Comparison of ENCODE assay signal across 29 cellular contexts in the genomic region with DNA sequence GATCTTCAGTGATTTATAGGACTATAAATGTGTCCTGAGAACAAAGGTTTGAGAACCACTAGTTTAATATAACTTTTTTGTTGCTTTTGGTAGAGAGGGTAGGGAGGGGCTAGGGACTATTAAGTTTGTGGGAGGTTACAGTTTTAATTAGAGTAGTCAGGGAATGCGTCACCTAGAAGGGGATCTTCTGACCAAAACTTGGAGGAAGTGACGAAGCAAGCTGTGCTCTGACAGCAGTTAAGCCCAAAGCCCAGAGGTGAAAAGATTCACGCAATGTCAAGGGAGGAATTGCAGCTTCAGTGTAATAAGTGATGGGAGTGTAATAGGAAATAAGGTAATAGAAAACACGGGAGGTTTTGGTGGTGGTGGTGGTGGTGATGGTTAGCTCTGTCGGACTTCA. TPM values are rescaled to one million over a fixed set of nuclear protein-coding genes. Genes with fewer than 3 reads are reported as not detected.
"Had no signal": no experiment of that assay in that cellular context is flagged by ENCODE, and none has a peak within 500 bp of the region (broad histone marks: within the 10 kb centered on the region; RNA-seq: fewer than 3 reads in every experiment).

No MANE protein-coding gene starts in this region.

- H3K4me3 ChIP-seq: PC-9, Peyer's patch, SJCRH30 had no signal

- H3K9me3 ChIP-seq: Peyer's patch, SJCRH30 had no signal

- H3K36me3 ChIP-seq: Peyer's patch, SJCRH30 had no signal

- H3K4me1 ChIP-seq: Peyer's patch, SJCRH30 had no signal

- FAIRE-seq: HTR-8/SVneo had no signal

- H3K27me3 ChIP-seq: Peyer's patch had no signal

- H3K27ac ChIP-seq: PC-9, Peyer's patch, SJCRH30 had no signal

- H3K4me2 ChIP-seq: PC-9 had no signal

- ATAC-seq: Right ventricle myocardium inferior, SK-N-SH treated with all-trans-retinoic acid at 6 μM for 48 hours had no signal

- H2AFZ ChIP-seq: PC-9 had no signal

- DNase-seq: KBM-7, MV-4-11, NCI-H1092, NCI-H1105 treated with DMSO at 0.1 percent for 48 hours, NCI-H1417 treated with DMSO at 0.1 percent for 48 hours, NCI-H146, NCI-H1694 treated with DMSO at 0.1 percent for 48 hours, NCI-H1930, NCI-H2081, NCI-H2107, NCI-H2171, NCI-H226, NCI-H446, NCI-H510A, NCI-H524 treated with DMSO at 0.1 percent for 48 hours, NCI-H69, NCI-H774, OCI-M1, PC-9, Peyer's patch, SHP77 treated with DMSO at 0.1 percent for 48 hours, SJCRH30, T-helper 1 cell had no signal

RNA-seq across cellular contexts. Expression of a gene that starts 8.1 kb away (rescaled TPM):
- total RNA-seq: LHCN-M2, MCF 10A, Right ventricle myocardium inferior, RPMI7951 had no signal
